ENCODE assay signal across 8 cellular contexts in the genomic region with DNA sequence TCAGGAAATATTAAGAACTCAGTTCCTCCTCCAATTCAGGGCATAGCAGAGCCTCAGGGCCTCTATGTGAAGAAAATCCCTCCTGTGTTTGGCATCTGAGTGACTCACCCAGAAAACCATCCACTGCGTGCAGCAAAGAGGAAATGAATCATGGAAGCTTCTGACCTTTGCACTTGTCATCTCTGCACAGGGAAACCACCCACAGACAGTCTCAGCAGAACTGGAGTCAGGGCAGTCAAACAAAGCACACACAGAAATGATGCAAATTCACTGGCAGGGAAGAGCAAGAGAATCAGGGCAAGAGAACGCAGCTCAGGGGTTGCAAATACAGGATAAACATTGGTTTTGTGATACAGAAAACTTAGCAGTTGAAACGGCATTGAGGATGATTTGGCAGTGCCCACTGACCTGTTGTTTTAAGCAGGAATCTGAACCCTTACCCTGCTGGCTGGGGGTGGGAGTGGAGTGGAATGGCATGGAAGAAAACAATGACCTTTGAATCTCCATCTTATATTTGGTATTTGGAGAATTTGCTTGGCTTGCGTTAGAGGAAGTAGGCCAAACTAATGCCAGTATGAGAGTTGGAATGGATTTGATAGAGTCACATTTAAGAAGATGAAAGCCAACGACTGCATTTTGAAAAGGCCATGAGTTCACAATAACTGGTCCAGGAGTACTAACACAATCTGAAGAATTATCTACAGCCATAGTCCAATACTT. TPM values are rescaled to one million over a fixed set of nuclear protein-coding genes. Genes with fewer than 3 reads are reported as not detected.
DNase-seq lines count a peak whose midpoint lies in the region; ATAC-seq and TF ChIP-seq lines count a peak whose summit lies in the region.

No MANE protein-coding gene starts in this region.

- H3K36me3 ChIP-seq in esophagus (ENCODE audit: control insufficient read depth in 2 of 2, insufficient read depth in 2 of 2, low read length in 1 of 2) = no peaks in the 10 kb centered on the region

- H3K9me3 Mint-ChIP-seq in neural crest cell = no peaks in the 10 kb centered on the region

- peak; percentile 96 for DNase-seq in NOMO-1 treated with dmso at 0.1 percent for 144 hours (lab: John Stamatoyannopoulos, UW; ENCODE audit: unreplicated experiment)
- DNase-seq in activated CD8-positive, alpha-beta memory T cell treated with anti-CD3 and anti-CD28 coated beads, Interleukin-2, amount 50 U/mL, for 48 hours = peak; percentile 72
- peak; percentile 32 for DNase-seq in neural crest cell (ENCODE audit: low read depth, low spot score)
- peak; percentile 79 for DNase-seq in stimulated activated naive CD4-positive, alpha-beta T cell treated with Interleukin-2 at 50 U/mL for 16 hours (lab: John Stamatoyannopoulos, UW)
- DNase-seq in NCI-H1930 (lab: John Stamatoyannopoulos, UW) = no peak

- TF ChIP-seq CTCF in neural crest cell (conservative IDR thresholded peaks at IDR 0.05) = peak; percentile 26

- H3K36me3 Mint-ChIP-seq in neural crest cell (ENCODE audit: low read depth) = no peaks in the 10 kb centered on the region

- no peaks in the 10 kb centered on the region for H3K9me3 ChIP-seq in esophagus (ENCODE audit: control insufficient read depth in 2 of 2, insufficient read depth in 1 of 2, low read depth in 1 of 2, low read length in 1 of 2)

- H3K4me1 Mint-ChIP-seq in neural crest cell = peaks cover 61% of the 10 kb centered on the region

- H3K27ac Mint-ChIP-seq in neural crest cell (ENCODE audit: unreplicated experiment) = peak overlapping the region; percentile 97

- H3K4me1 ChIP-seq in esophagus (ENCODE audit: control insufficient read depth in 2 of 2, insufficient read depth in 2 of 2, low read length in 1 of 2) = peaks cover 0 to 2% of the 10 kb centered on the region in 2 donors

- H3K4me3 ChIP-seq in esophagus (ENCODE audit: low read depth in 1 of 2, low read length in 2 of 2) = no peak overlapping the region

- peak overlapping the region; percentile 45 for H3K4me3 Mint-ChIP-seq in neural crest cell

- H3K27me3 ChIP-seq in esophagus (ENCODE audit: control insufficient read depth in 1 of 2, insufficient read depth in 2 of 2, low read length in 2 of 2) = no peaks in the 10 kb centered on the region

- 6 to 8% methylated on average over 5 of the region's 5 CpGs for WGBS in esophagus, 2 donors

- ATAC-seq in GM18861 (IDR thresholded peaks at IDR 0.05; ENCODE audit: unreplicated experiment) (peak; percentile 94), HG02981 (IDR thresholded peaks at IDR 0.05; ENCODE audit: unreplicated experiment) (peak; percentile 96)

- peak overlapping the region; percentile 78 to 91 for H3K27ac ChIP-seq in esophagus (ENCODE audit: low read depth in 2 of 2, low read length in 1 of 2)

- no peaks in the 10 kb centered on the region for H3K27me3 Mint-ChIP-seq in neural crest cell (ENCODE audit: low read depth)

RNA-seq across cellular contexts. Expression of a gene that starts 53.5 kb away (rescaled TPM):
- polyA plus RNA-seq in esophagus = 10 to 100 TPM; 46.3 to 84.1 TPM
- total RNA-seq in neural crest cell = 29.3 and 30.9 TPM in 2 replicates

Comparison
In these comparisons a context has a peak if more than half of its experiments do, and no peak if none do; other contexts are left out.
1. DNase-seq: peak in NOMO-1 treated with dmso at 0.1 percent for 144 hours (single experiment), activated CD8-positive, alpha-beta memory T cell treated with anti-CD3 and anti-CD28 coated beads, Interleukin-2, amount 50 U/mL, for 48 hours (single experiment), neural crest cell (single experiment) and stimulated activated naive CD4-positive, alpha-beta T cell treated with Interleukin-2 at 50 U/mL for 16 hours (single experiment); none in NCI-H1930 (0 of 2).